18 cellular contexts compared by ENCODE assay signal in genomic region chr22:39481054-39481453, GRCh38.
"Had no signal": no experiment of that assay in that cellular context is flagged by ENCODE, and none has a peak within 500 bp of the region (broad histone marks: within the 10 kb centered on the region; RNA-seq: fewer than 3 reads in every experiment).

No MANE protein-coding gene starts in this region.

- H3K27ac ChIP-seq: cardiac muscle cell, epithelial cell of prostate, neural progenitor cell, parathyroid adenoma, thyroid gland had no signal

- DNase-seq: activated B cell treated with CpG ODN at 0.5 μM for 24 hours; activated CD4-positive, alpha-beta T cell treated with anti-CD3 and anti-CD28 coated beads, Interleukin-2, amount 10 ng/mL, durations not matched to agents 24 days and 14 days; activated CD8-positive, alpha-beta T cell treated with anti-CD3 and anti-CD28 coated beads, Interleukin-2, amount 10 ng/mL, durations not matched to agents 7 days and 5 days; activated naive CD4-positive, alpha-beta T cell treated with anti-CD3 and anti-CD28 coated beads, Interleukin-2, amount 10 ng/mL, durations not matched to agents 7 days and 5 days; activated T-cell treated with anti-CD3 and anti-CD28 coated beads, Interleukin-2, amount 50 U/mL, for 4 hours; endodermal cell; foreskin fibroblast; hippocampal formation; islet precursor cell; SK-N-SH; stimulated activated CD4-positive, alpha-beta T cell treated with anti-CD3 and anti-CD28 coated beads, Interleukin-4, amount 100 ng/mL, for 1 hour; T-helper 1 cell; T-helper 9 cell; thyroid gland had no signal
